In genomic region chr14:35155962-35156361, GRCh38 we compare ENCODE assay signal across 8 cellular contexts. TPM values are rescaled to one million over a fixed set of nuclear protein-coding genes. Genes with fewer than 3 reads are reported as not detected.
DNase-seq lines count a peak whose midpoint lies in the region; ATAC-seq, FAIRE-seq and TF ChIP-seq lines count a peak whose summit lies in the region.
"Had no signal": no experiment of that assay in that cellular context is flagged by ENCODE, and none has a peak within 500 bp of the region (broad histone marks: within the 10 kb centered on the region; RNA-seq: fewer than 3 reads in every experiment).

No MANE protein-coding gene starts in this region.

- H3K36me3 ChIP-seq in pancreas: no peaks in the 10 kb centered on the region

- ATAC-seq in GM18868 (IDR thresholded peaks at IDR 0.05; ENCODE audit: unreplicated experiment): peak; percentile 66
- ATAC-seq in pancreas: peak in 3 of 4 donors; percentile 48 to 80 (median 49)
- ATAC-seq in esophagus mucosa: no peak

- H3K4me3 ChIP-seq in pancreas: no peak overlapping the region
- H3K4me3 ChIP-seq: Peyer's patch had no signal

- H3K4me1 ChIP-seq in pancreas: peaks cover 5 to 30% (median 9%) of the 10 kb centered on the region in 3 donors

- DNase-seq in NCI-H2107 treated with DMSO at 0.1 percent for 48 hours (lab: John Stamatoyannopoulos, UW; ENCODE audit: unreplicated experiment) (peak; percentile 96), dermis blood vessel endothelial cell (peak; percentile 76), pancreas (no peak), NCI-H345 (lab: John Stamatoyannopoulos, UW) (no peak), activated gamma-delta T cell (lab: John Stamatoyannopoulos, UW) (no peak)
- DNase-seq: Peyer's patch had no signal

- TF ChIP-seq CTCF in pancreas (IDR thresholded peaks at IDR 0.05): no peak

- no peaks in the 10 kb centered on the region for H3K9me3 ChIP-seq in pancreas
- H3K9me3 ChIP-seq: Peyer's patch had no signal

- H3K27me3 ChIP-seq in pancreas: no peaks in the 10 kb centered on the region
- H3K27me3 ChIP-seq: Peyer's patch had no signal

- peak overlapping the region in 1 of 4 donors; percentile 17 for H3K27ac ChIP-seq in pancreas
- H3K27ac ChIP-seq: Peyer's patch had no signal

- FAIRE-seq in pancreas (lab: Jason Lieb, UNC): no peak

- WGBS in pancreas, 2 donors: 26 to 41% methylated on average over 1 of the region's 1 CpG

- intact Hi-C loops in pancreas (cut with DNase I): no loop called here

RNA-seq across cellular contexts. Expression of gene PRORP, which starts 33.6 kb away (rescaled TPM):
- total RNA-seq in dermis blood vessel endothelial cell (39.8 and 41.6 TPM in 2 replicates), pancreas (10 to 100 TPM in 2 of 6 donors, 1 to 10 TPM in 4; 5.7 to 14.2 (median 8.3) TPM), esophagus mucosa (17.5 TPM)
- polyA plus RNA-seq in pancreas: 1 to 10 TPM; 3.5 to 6.1 TPM

RNA-seq across cellular contexts. Expression of gene PPP2R3C, which starts 34.2 kb away (rescaled TPM):
- total RNA-seq in dermis blood vessel endothelial cell: 34.6 and 46.1 TPM in 2 replicates
- total RNA-seq in pancreas: 10 to 100 TPM in 2 of 6 donors, 1 to 10 TPM in 4; 6.0 to 11.0 (median 7.5) TPM
- polyA plus RNA-seq in pancreas: 10 to 100 TPM in 1 of 2 donors, 1 to 10 TPM in 1; 9.0 to 18.0 TPM
- total RNA-seq in esophagus mucosa: 11.8 TPM

Comparison
In these comparisons a context has a peak if more than half of its experiments do, and no peak if none do; other contexts are left out.
1. DNase-seq: peak in NCI-H2107 treated with DMSO at 0.1 percent for 48 hours (single experiment) and dermis blood vessel endothelial cell (single experiment); none in pancreas (0 of 6), NCI-H345 (single experiment) and activated gamma-delta T cell (single experiment).